ENCODE assay signal across 3 cellular contexts in the genomic region with DNA sequence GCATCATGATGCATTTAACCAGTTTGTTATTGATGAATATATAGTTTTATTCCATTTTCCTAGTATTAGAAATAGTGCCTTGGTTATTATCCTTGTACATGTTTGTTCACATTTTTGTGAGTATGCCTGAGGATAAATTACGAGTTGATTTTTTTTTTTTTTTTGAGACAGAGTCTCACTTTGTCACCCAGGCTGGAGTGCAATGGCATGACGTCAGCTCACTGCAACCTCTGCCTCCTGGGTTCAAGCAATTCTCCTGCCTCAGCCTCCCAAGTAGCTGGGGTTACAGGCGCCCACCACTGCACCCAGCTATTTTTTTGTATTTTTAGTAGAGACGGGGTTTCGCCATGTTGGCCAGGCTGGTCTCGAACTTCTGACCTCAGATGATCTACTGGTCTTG. TPM values are rescaled to one million over a fixed set of nuclear protein-coding genes. Genes with fewer than 3 reads are reported as not detected.
"Had no signal": no experiment of that assay in that cellular context is flagged by ENCODE, and none has a peak within 500 bp of the region (broad histone marks: within the 10 kb centered on the region; RNA-seq: fewer than 3 reads in every experiment).

No MANE protein-coding gene starts in this region.

RNA-seq across cellular contexts. Expression of a gene that starts 4.7 kb away (rescaled TPM):
- total RNA-seq: left colon, left lobe of liver had no signal
- polyA plus RNA-seq: liver had no signal
